ENCODE assay signal across 8 cellular contexts in the genomic region with DNA sequence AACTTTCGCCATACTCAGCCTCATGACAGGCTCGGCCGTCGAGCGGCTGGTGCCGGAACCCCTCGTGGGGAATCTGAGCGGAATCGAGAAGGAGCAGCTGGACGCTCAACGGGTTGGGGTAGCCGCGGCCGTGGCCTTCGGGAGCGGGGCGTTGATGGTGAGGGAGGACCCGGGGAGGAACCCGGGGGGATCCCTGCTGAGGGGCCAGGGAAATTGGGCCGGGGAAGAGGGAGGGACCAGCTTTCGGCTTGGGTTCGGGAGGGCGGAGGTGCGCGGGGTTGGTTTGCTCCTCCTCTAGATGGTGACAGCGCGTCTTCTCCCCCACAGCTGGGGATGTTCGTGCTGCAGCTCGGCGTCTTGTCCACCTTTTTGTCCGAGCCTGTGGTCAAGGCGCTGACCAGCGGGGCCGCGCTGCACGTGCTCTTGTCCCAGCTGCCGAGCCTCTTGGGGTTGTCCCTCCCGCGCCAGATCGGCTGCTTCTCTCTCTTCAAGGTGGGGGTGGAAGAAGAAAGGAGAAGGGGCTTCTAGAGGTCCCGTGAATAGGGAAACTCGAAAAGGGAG. TPM values are rescaled to one million over a fixed set of nuclear protein-coding genes. Genes with fewer than 3 reads are reported as not detected.
DNase-seq lines count a peak whose midpoint lies in the region; ATAC-seq, FAIRE-seq and TF ChIP-seq lines count a peak whose summit lies in the region.

No MANE protein-coding gene starts in this region.

- H3K27ac ChIP-seq in kidney (ENCODE audit: low read depth in 2 of 2, low read length in 2 of 2) (no peak overlapping the region), suprapubic skin (no peak overlapping the region)

- ATAC-seq in GM18498 (IDR thresholded peaks at IDR 0.05; ENCODE audit: unreplicated experiment): no peak

- 7% methylated on average over 34 of the region's 42 CpGs for WGBS in suprapubic skin

- peaks cover 18% of the 10 kb centered on the region for H3K4me1 Mint-ChIP-seq in T-helper 1 cell treated with Interleukin-12 subunit alpha and Interleukin-12 subunit beta and Interleukin-4 antibody, amounts not matched to agents 30 μg/mL and 1 μg/mL, for 36 hours (ENCODE audit: low read depth)

- peak overlapping the region in 1 of 2 donors; percentile 58 for H3K4me3 ChIP-seq in kidney (ENCODE audit: low read length in 2 of 2)
- H3K4me3 ChIP-seq in suprapubic skin: peak overlapping the region; percentile 48

- no peaks in the 10 kb centered on the region for H3K9me3 Mint-ChIP-seq in T-helper 1 cell treated with Interleukin-12 subunit alpha and Interleukin-12 subunit beta and Interleukin-4 antibody, amounts not matched to agents 30 μg/mL and 1 μg/mL, for 36 hours

- TF ChIP-seq CTCF in kidney (IDR thresholded peaks at IDR 0.05; ENCODE audit: borderline replicate concordance, extremely low read depth, insufficient read depth): no peak
- TF ChIP-seq CTCF in suprapubic skin (IDR thresholded peaks at IDR 0.05): no peak

- H3K27ac Mint-ChIP-seq in T-helper 1 cell treated with Interleukin-12 subunit alpha and Interleukin-12 subunit beta and Interleukin-4 antibody, amounts not matched to agents 30 μg/mL and 1 μg/mL, for 36 hours: no peak overlapping the region

- intact Hi-C loops in kidney (cut with DNase I): loop anchor here (5.0 kb wide), 1 partner anchor 39 kb away; no protein-coding TSS in a partner anchor

- peak overlapping the region; percentile 78 for H3K4me3 Mint-ChIP-seq in T-helper 1 cell treated with Interleukin-12 subunit alpha and Interleukin-12 subunit beta and Interleukin-4 antibody, amounts not matched to agents 30 μg/mL and 1 μg/mL, for 36 hours

- no peak overlapping the region for H3K9ac ChIP-seq in kidney (ENCODE audit: low read length in 2 of 2)

- no peaks in the 10 kb centered on the region for H3K36me3 ChIP-seq in kidney (ENCODE audit: control insufficient read depth in 1 of 2, insufficient read depth in 2 of 2, low read length in 2 of 2)
- H3K36me3 ChIP-seq in suprapubic skin: no peaks in the 10 kb centered on the region

- H3K4me1 ChIP-seq in kidney (ENCODE audit: control insufficient read depth in 1 of 2, insufficient read depth in 1 of 2, low read depth in 1 of 2, low read length in 2 of 2) (peaks cover 5 to 16% of the 10 kb centered on the region in 2 donors), suprapubic skin (peaks cover 23% of the 10 kb centered on the region)

- peaks cover 74% of the 10 kb centered on the region for H3K27me3 ChIP-seq in suprapubic skin

- TF ChIP-seq POLR2A in suprapubic skin (IDR thresholded peaks at IDR 0.05): no peak

- H3K36me3 Mint-ChIP-seq in T-helper 1 cell treated with Interleukin-12 subunit alpha and Interleukin-12 subunit beta and Interleukin-4 antibody, amounts not matched to agents 30 μg/mL and 1 μg/mL, for 36 hours (ENCODE audit: low read depth): peaks cover 1% of the 10 kb centered on the region

- DNase-seq in T-helper 1 cell: no peak
- DNase-seq in astrocyte of the hippocampus (ENCODE audit: low read depth, low spot score): peak; percentile 31
- DNase-seq in kidney: peak; percentile 84
- no peak for DNase-seq in suprapubic skin (ENCODE audit: low spot score in 2 of 2)
- no peak for DNase-seq in RKO (ENCODE audit: low spot score)
- no peak for DNase-seq in stimulated activated CD8-positive, alpha-beta memory T cell treated with anti-CD3 and anti-CD28 coated beads, Interleukin-4, amount 100 ng/mL, for 48 hours

- H3K9me3 ChIP-seq in kidney (ENCODE audit: control insufficient read depth in 1 of 2, low read length in 2 of 2): no peaks in the 10 kb centered on the region
- no peaks in the 10 kb centered on the region for H3K9me3 ChIP-seq in suprapubic skin

- TF ChIP-seq EP300 in suprapubic skin (IDR thresholded peaks at IDR 0.05): no peak

- peaks cover 97% of the 10 kb centered on the region for H3K27me3 Mint-ChIP-seq in T-helper 1 cell treated with Interleukin-12 subunit alpha and Interleukin-12 subunit beta and Interleukin-4 antibody, amounts not matched to agents 30 μg/mL and 1 μg/mL, for 36 hours (ENCODE audit: low read depth)

- no peak for FAIRE-seq in kidney (lab: Jason Lieb, UNC)

RNA-seq across cellular contexts. Expression of a gene that starts 9.8 kb away (rescaled TPM):
- total RNA-seq in kidney: 15.0 TPM
- 10.9 TPM for polyA plus RNA-seq in kidney (ENCODE audit: insufficient read depth, low read depth, low replicate concordance)
- 10 to 100 TPM in 1 of 4 donors, 1 to 10 TPM in 3; 4.0 to 13.3 (median 7.9) TPM for total RNA-seq in suprapubic skin

RNA-seq across cellular contexts. Expression of a gene that starts 12.0 kb away (rescaled TPM):
- total RNA-seq in kidney (2.0 TPM), suprapubic skin (under 1 TPM in 3 of 4 donors, not detected in 1; 0.38 to 0.48 (median 0.42) TPM)
- polyA plus RNA-seq in kidney (ENCODE audit: insufficient read depth, low read depth, low replicate concordance): 1.6 TPM

RNA-seq across cellular contexts. Expression of a gene that starts 16.4 kb away (rescaled TPM):
- total RNA-seq in kidney (34.5 TPM), suprapubic skin (10 to 100 TPM; 10.4 to 19.0 (median 12.1) TPM)
- polyA plus RNA-seq in kidney (ENCODE audit: insufficient read depth, low read depth, low replicate concordance): 41.2 TPM

RNA-seq across cellular contexts. Expression of a gene that starts 30.0 kb away (rescaled TPM):
- total RNA-seq in kidney (52.4 TPM), suprapubic skin (10 to 100 TPM; 36.9 to 68.9 (median 51.5) TPM)
- polyA plus RNA-seq in kidney (ENCODE audit: insufficient read depth, low read depth, low replicate concordance): 43.2 TPM

Comparison
In these comparisons a context has a peak if more than half of its experiments do, and no peak if none do; other contexts are left out.
1. DNase-seq: peak in astrocyte of the hippocampus (single experiment) and kidney (single experiment); none in T-helper 1 cell (0 of 5), suprapubic skin (0 of 2), RKO (single experiment) and stimulated activated CD8-positive, alpha-beta memory T cell treated with anti-CD3 and anti-CD28 coated beads, Interleukin-4, amount 100 ng/mL, for 48 hours (single experiment).